ENCODE assay signal across 14 cellular contexts in genomic region chr17:76014925-76015261, GRCh38. TPM values are rescaled to one million over a fixed set of nuclear protein-coding genes. Genes with fewer than 3 reads are reported as not detected.
A peak's percentile ranks its signal among the peaks of the same experiment; 100 is the strongest.
DNase-seq lines count a peak whose midpoint lies in the region; ATAC-seq and TF ChIP-seq lines count a peak whose summit lies in the region.
"Had no signal": no experiment of that assay in that cellular context is flagged by ENCODE, and none has a peak within 500 bp of the region (broad histone marks: within the 10 kb centered on the region; RNA-seq: fewer than 3 reads in every experiment).

No MANE protein-coding gene starts in this region.

- H3K18ac ChIP-seq in H9 (ENCODE audit: insufficient read length, low read depth, low read length), result no peak overlapping the region

- no peak overlapping the region for H3K4ac ChIP-seq in H9 (ENCODE audit: low read depth, low read length)

- peaks cover 3% of the 10 kb centered on the region; the same call in 1 of the 2 replicates for H3K4me1 ChIP-seq in BE2C
- H3K4me1 ChIP-seq in H9 (ENCODE audit: insufficient read depth, low read length), result no peaks in the 10 kb centered on the region

- TF ChIP-seq CTCF in BE2C (IDR thresholded peaks at IDR 0.05; ENCODE audit: low read depth, low read length), result peak; percentile 6; the same call in 1 of the 2 replicates
- TF ChIP-seq CTCF in H9 (conservative IDR thresholded peaks at IDR 0.05), result no peak

- H3T11ph ChIP-seq in H9 (ENCODE audit: low read length), result no peak overlapping the region

- no peaks in the 10 kb centered on the region; a peak in 1 of 7 replicates for H3K36me3 Mint-ChIP-seq in H9 (ENCODE audit: insufficient read depth in 1 of 3, low read depth in 3 of 3)
- no peaks in the 10 kb centered on the region for H3K36me3 Mint-ChIP-seq in activated CD8-positive, alpha-beta memory T cell treated with anti-CD3 and anti-CD28 coated beads, Interleukin-2, amount 10 ng/mL, durations not matched to agents 7 days and 5 days

- H4K5ac ChIP-seq in H9 (ENCODE audit: insufficient read length, low read depth, low read length), result no peak overlapping the region

- H2BK20ac ChIP-seq in H9 (ENCODE audit: low read depth, low read length, poor library complexity, severe bottlenecking), result no peak overlapping the region

- no peak overlapping the region for H3K27ac Mint-ChIP-seq in H9
- H3K27ac Mint-ChIP-seq in activated CD8-positive, alpha-beta memory T cell treated with anti-CD3 and anti-CD28 coated beads, Interleukin-2, amount 10 ng/mL, durations not matched to agents 7 days and 5 days, result no peak overlapping the region
- H3K27ac Mint-ChIP-seq: dendritic cell treated with granulocyte-macrophage colony-stimulating factor and Interleukin-4, amounts not matched to agents 40 ng/mL and 50 ng/mL, for 4 days; HFFc6 had no signal

- no peaks in the 10 kb centered on the region for H3K79me2 ChIP-seq in H9 (ENCODE audit: insufficient read depth, low read length)

- no peak overlapping the region for H2BK15ac ChIP-seq in H9 (ENCODE audit: low read depth, low read length)

- H3K23ac ChIP-seq in H9 (ENCODE audit: insufficient read length, low read depth, low read length), result no peak overlapping the region

- H3K9me3 ChIP-seq in BE2C, result no peaks in the 10 kb centered on the region
- H3K9me3 ChIP-seq in H9 (ENCODE audit: control insufficient read depth, low read depth, low read length), result no peaks in the 10 kb centered on the region

- peak; percentile 66 for DNase-seq in BE2C
- peak; percentile 59 for DNase-seq in H9
- DNase-seq in NCI-H774 (lab: John Stamatoyannopoulos, UW), result peak; percentile 88
- DNase-seq in cerebellum (ENCODE audit: low spot score), result peak; percentile 27
- no peak for DNase-seq in activated CD8-positive, alpha-beta memory T cell treated with anti-CD3 and anti-CD28 coated beads, Interleukin-2, amount 10 ng/mL, durations not matched to agents 7 days and 5 days
- DNase-seq in Ammon's horn (ENCODE audit: low spot score), result no peak
- no peak for DNase-seq in activated gamma-delta T cell treated with Interleukin-2 at 50 U/mL for 16 hours
- DNase-seq in NCI-H748 (lab: John Stamatoyannopoulos, UW; ENCODE audit: unreplicated experiment), result no peak

- H3K14ac ChIP-seq in H9 (ENCODE audit: insufficient read depth, low read length), result no peak overlapping the region

- no peaks in the 10 kb centered on the region for H3K27me3 ChIP-seq in BE2C
- no peaks in the 10 kb centered on the region for H3K27me3 ChIP-seq in H9 (ENCODE audit: insufficient read depth, low read length)

- no peak overlapping the region for H2AFZ ChIP-seq in H9 (ENCODE audit: low read length)

- H4K20me1 ChIP-seq in H9 (ENCODE audit: control insufficient read depth, insufficient read depth, insufficient read length), result no peaks in the 10 kb centered on the region

- H3K4me3 Mint-ChIP-seq in H9, result no peak overlapping the region
- H3K4me3 Mint-ChIP-seq in activated CD8-positive, alpha-beta memory T cell treated with anti-CD3 and anti-CD28 coated beads, Interleukin-2, amount 10 ng/mL, durations not matched to agents 7 days and 5 days, result no peak overlapping the region
- H3K4me3 Mint-ChIP-seq: dendritic cell treated with granulocyte-macrophage colony-stimulating factor and Interleukin-4, amounts not matched to agents 40 ng/mL and 50 ng/mL, for 4 days; HFFc6 had no signal

- no peak overlapping the region for H4K91ac ChIP-seq in H9 (ENCODE audit: insufficient read length, low read depth, low read length)

- no peaks in the 10 kb centered on the region for H3K36me3 ChIP-seq in BE2C

- no peak overlapping the region for H3K4me2 ChIP-seq in H9 (ENCODE audit: insufficient read depth, insufficient read length, low read length)
- H3K4me2 ChIP-seq: smooth muscle cell had no signal

- no peak overlapping the region for H3K56ac ChIP-seq in H9 (ENCODE audit: insufficient read length, low read depth, low read length)

- H2BK12ac ChIP-seq in H9 (ENCODE audit: insufficient read length, low read depth, low read length), result no peak overlapping the region

- no peaks in the 10 kb centered on the region for H3K23me2 ChIP-seq in H9 (ENCODE audit: insufficient read length, low read depth, low read length, poor library complexity, severe bottlenecking)

- WGBS in H9 (ENCODE audit: extremely low coverage, insufficient read length, low lambda C conversion rate), result no CpG with 5 or more reads among the region's 26 CpGs

- no peak overlapping the region for H4K8ac ChIP-seq in H9 (replicated peaks; ENCODE audit: insufficient read length, low read depth, low read length)

- ATAC-seq in activated CD8-positive, alpha-beta memory T cell treated with anti-CD3 and anti-CD28 coated beads, Interleukin-2, amount 10 ng/mL, durations not matched to agents 7 days and 5 days, result no peak

- no peak overlapping the region for H3K27ac ChIP-seq in H9 (ENCODE audit: insufficient read length, low read depth, low read length)
- H3K27ac ChIP-seq: WERI-Rb-1 had no signal

- H3K4me1 Mint-ChIP-seq in H9, result peaks cover 3 to 9% of the 10 kb centered on the region in 2 experiments
- peaks cover 6% of the 10 kb centered on the region for H3K4me1 Mint-ChIP-seq in activated CD8-positive, alpha-beta memory T cell treated with anti-CD3 and anti-CD28 coated beads, Interleukin-2, amount 10 ng/mL, durations not matched to agents 7 days and 5 days

- peak overlapping the region; percentile 21 for H3K4me3 ChIP-seq in BE2C (ENCODE audit: low read depth, low read length)
- H3K4me3 ChIP-seq: smooth muscle cell had no signal

- CTCF ChIA-PET in activated CD8-positive, alpha-beta memory T cell treated with anti-CD3 and anti-CD28 coated beads, Interleukin-2, amount 10 ng/mL, durations not matched to agents 7 days and 5 days (lab: Charles Lee), result interaction anchor here (0.7 to 9.9 kb wide), 56 partner anchors 14 to 383 kb away, joined by 3 to 135 read pairs (median 5); partner anchors contain the start of genes CDK3, EXOC7, FOXJ1 and PRPSAP1

- no peaks in the 10 kb centered on the region for H3K9me3 Mint-ChIP-seq in H9
- H3K9me3 Mint-ChIP-seq in activated CD8-positive, alpha-beta memory T cell treated with anti-CD3 and anti-CD28 coated beads, Interleukin-2, amount 10 ng/mL, durations not matched to agents 7 days and 5 days (ENCODE audit: low read depth), result no peaks in the 10 kb centered on the region
- H3K9me3 Mint-ChIP-seq: dendritic cell treated with granulocyte-macrophage colony-stimulating factor and Interleukin-4, amounts not matched to agents 40 ng/mL and 50 ng/mL, for 4 days; HFFc6 had no signal

- no peak overlapping the region for H3K9ac ChIP-seq in H9 (ENCODE audit: extremely low read depth, insufficient read length, low read length)

- no peaks in the 10 kb centered on the region for H3K79me1 ChIP-seq in H9 (ENCODE audit: insufficient read depth, low read depth, low read length, poor library complexity, severe bottlenecking)

- H2BK5ac ChIP-seq in H9 (ENCODE audit: insufficient read length, low read length), result no peak overlapping the region

- H2BK120ac ChIP-seq in H9 (ENCODE audit: low read depth, low read length, poor library complexity, severe bottlenecking), result no peak overlapping the region

- H3K27me3 Mint-ChIP-seq in H9 (ENCODE audit: low read depth), result peaks cover 6% of the 10 kb centered on the region
- H3K27me3 Mint-ChIP-seq in activated CD8-positive, alpha-beta memory T cell treated with anti-CD3 and anti-CD28 coated beads, Interleukin-2, amount 10 ng/mL, durations not matched to agents 7 days and 5 days, result no peaks in the 10 kb centered on the region

- no peak overlapping the region for H2AK5ac ChIP-seq in H9 (ENCODE audit: insufficient read length, low read length)

RNA-seq across cellular contexts. Expression of gene EVPL, which starts 12.2 kb away (rescaled TPM):
- 0.94 TPM for polyA plus RNA-seq in BE2C (2012; ENCODE audit: insufficient read depth, insufficient read length, low read depth)
- total RNA-seq in H9 (2021) (0.48 and 0.53 TPM in 2 replicates), cerebellum (not detected)
- total RNA-seq in activated CD8-positive, alpha-beta memory T cell treated with anti-CD3 and anti-CD28 coated beads, Interleukin-2, amount 10 ng/mL, durations not matched to agents 7 days and 5 days, result under 1 TPM in 1 of 2 experiments, not detected in 1; 0.03 TPM
- total RNA-seq: astrocyte, HFFc6, osteocyte had no signal

RNA-seq across cellular contexts. Expression of gene CDK3, which starts 14.2 kb away (rescaled TPM):
- polyA plus RNA-seq in BE2C (2012; ENCODE audit: insufficient read depth, insufficient read length, low read depth), result 4.1 TPM
- total RNA-seq in H9 (2021) (11.7 and 14.3 TPM in 2 replicates), cerebellum (2.1 TPM)
- 1 to 10 TPM; 6.3 to 7.0 TPM for total RNA-seq in activated CD8-positive, alpha-beta memory T cell treated with anti-CD3 and anti-CD28 coated beads, Interleukin-2, amount 10 ng/mL, durations not matched to agents 7 days and 5 days

RNA-seq across cellular contexts. Expression of gene TEN1, which starts 35.9 kb away (rescaled TPM):
- 22.5 TPM for polyA plus RNA-seq in BE2C (2012; ENCODE audit: insufficient read depth, insufficient read length, low read depth)
- total RNA-seq in H9 (2021), result 19.3 and 19.9 TPM in 2 replicates
- total RNA-seq in cerebellum, result 7.5 TPM
- total RNA-seq in activated CD8-positive, alpha-beta memory T cell treated with anti-CD3 and anti-CD28 coated beads, Interleukin-2, amount 10 ng/mL, durations not matched to agents 7 days and 5 days, result 10 to 100 TPM; 13.3 to 15.1 TPM

RNA-seq across cellular contexts. Expression of gene ACOX1, which starts 35.9 kb away (rescaled TPM):
- polyA plus RNA-seq in BE2C (2012; ENCODE audit: insufficient read depth, insufficient read length, low read depth), result 8.8 TPM
- total RNA-seq in H9 (2021), result 27.2 and 27.4 TPM in 2 replicates
- 55.6 TPM for total RNA-seq in cerebellum
- 10 to 100 TPM; 28.8 to 33.8 TPM for total RNA-seq in activated CD8-positive, alpha-beta memory T cell treated with anti-CD3 and anti-CD28 coated beads, Interleukin-2, amount 10 ng/mL, durations not matched to agents 7 days and 5 days

RNA-seq across cellular contexts. Expression of gene SRP68, which starts 57.4 kb away (rescaled TPM):
- 186 TPM for polyA plus RNA-seq in BE2C (2012; ENCODE audit: insufficient read depth, insufficient read length, low read depth)
- total RNA-seq in H9 (2021) (85.1 and 86.1 TPM in 2 replicates), cerebellum (21.5 TPM)
- 100 to 1,000 TPM in 1 of 2 experiments, 10 to 100 TPM in 1; 92.0 to 116 TPM for total RNA-seq in activated CD8-positive, alpha-beta memory T cell treated with anti-CD3 and anti-CD28 coated beads, Interleukin-2, amount 10 ng/mL, durations not matched to agents 7 days and 5 days

Comparison
In these comparisons a context has a peak if more than half of its experiments do, and no peak if none do; other contexts are left out.
1. DNase-seq: peak in BE2C (single experiment), H9 (single experiment), NCI-H774 (single experiment) and cerebellum (single experiment); none in activated CD8-positive, alpha-beta memory T cell treated with anti-CD3 and anti-CD28 coated beads, Interleukin-2, amount 10 ng/mL, durations not matched to agents 7 days and 5 days (single experiment), Ammon's horn (single experiment), activated gamma-delta T cell treated with Interleukin-2 at 50 U/mL for 16 hours (single experiment) and NCI-H748 (single experiment).